ENCODE assay signal across 17 cellular contexts in genomic region chr11:72389116-72389515, GRCh38. TPM values are rescaled to one million over a fixed set of nuclear protein-coding genes. Genes with fewer than 3 reads are reported as not detected.
DNase-seq lines count a peak whose midpoint lies in the region; ATAC-seq and TF ChIP-seq lines count a peak whose summit lies in the region.
"Had no signal": no experiment of that assay in that cellular context is flagged by ENCODE, and none has a peak within 500 bp of the region (broad histone marks: within the 10 kb centered on the region; RNA-seq: fewer than 3 reads in every experiment).

No MANE protein-coding gene starts in this region.

- TF ChIP-seq EP300 in esophagus muscularis mucosa (IDR thresholded peaks at IDR 0.05) = no peak

- peaks cover 15% of the 10 kb centered on the region for H3K4me1 Mint-ChIP-seq in activated T-helper 17 cell treated with anti-CD3 and anti-CD28 coated beads, Interleukin-2, amount 50 U/mL, for 72 hours

- peaks cover 5 to 14% of the 10 kb centered on the region in 2 donors for H3K36me3 Mint-ChIP-seq in activated naive CD4-positive, alpha-beta T cell treated with anti-CD3 and anti-CD28 coated beads, Interleukin-2, amount 50 U/mL, for 72 hours
- H3K36me3 Mint-ChIP-seq in activated T-helper 17 cell treated with anti-CD3 and anti-CD28 coated beads, Interleukin-2, amount 50 U/mL, for 72 hours (ENCODE audit: low read depth) = no peaks in the 10 kb centered on the region

- peaks cover 0 to 5% of the 10 kb centered on the region in 2 donors for H3K9me3 Mint-ChIP-seq in activated naive CD4-positive, alpha-beta T cell treated with anti-CD3 and anti-CD28 coated beads, Interleukin-2, amount 50 U/mL, for 72 hours
- peaks cover 5% of the 10 kb centered on the region for H3K9me3 Mint-ChIP-seq in activated T-helper 17 cell treated with anti-CD3 and anti-CD28 coated beads, Interleukin-2, amount 50 U/mL, for 72 hours
- H3K9me3 Mint-ChIP-seq: HFFc6 had no signal

- no peak overlapping the region for H3K4me3 ChIP-seq in esophagus muscularis mucosa
- H3K4me3 ChIP-seq: BLaER1 had no signal

- no peaks in the 10 kb centered on the region for H3K4me1 ChIP-seq in esophagus muscularis mucosa

- H3K27ac ChIP-seq in esophagus muscularis mucosa (replicated peaks in 1 of 4) = no peak overlapping the region
- H3K27ac ChIP-seq: BLaER1 had no signal

- no peak for TF ChIP-seq CTCF in esophagus muscularis mucosa (IDR thresholded peaks at IDR 0.05)

- H3K27me3 ChIP-seq in esophagus muscularis mucosa = no peaks in the 10 kb centered on the region
- H3K27me3 ChIP-seq: BLaER1 had no signal

- no peaks in the 10 kb centered on the region for H3K27me3 Mint-ChIP-seq in activated T-helper 17 cell treated with anti-CD3 and anti-CD28 coated beads, Interleukin-2, amount 50 U/mL, for 72 hours
- H3K27me3 Mint-ChIP-seq: CD4-positive, alpha-beta T cell had no signal

- TF ChIP-seq POLR2A in esophagus muscularis mucosa (IDR thresholded peaks at IDR 0.05; ENCODE audit: low read depth) = no peak

- whole genome bisulfite sequencing in esophagus muscularis mucosa = 92% methylated on average over 1 of the region's 1 CpG

- H3K36me3 ChIP-seq in esophagus muscularis mucosa = peaks cover 0 to 4% (median 0%) of the 10 kb centered on the region in 4 donors

- peak overlapping the region in 1 of 2 donors; percentile 19 for H3K27ac Mint-ChIP-seq in activated naive CD4-positive, alpha-beta T cell treated with anti-CD3 and anti-CD28 coated beads, Interleukin-2, amount 50 U/mL, for 72 hours
- no peak overlapping the region for H3K27ac Mint-ChIP-seq in activated T-helper 17 cell treated with anti-CD3 and anti-CD28 coated beads, Interleukin-2, amount 50 U/mL, for 72 hours
- H3K27ac Mint-ChIP-seq: CD4-positive, alpha-beta T cell; HFFc6 had no signal

- H3K9me3 ChIP-seq in esophagus muscularis mucosa = peaks cover 0 to 4% (median 0%) of the 10 kb centered on the region in 4 donors

- intact Hi-C loops in esophagus muscularis mucosa (cut with DNase I) = no loop called here

- H3K4me3 Mint-ChIP-seq in activated T-helper 17 cell treated with anti-CD3 and anti-CD28 coated beads, Interleukin-2, amount 50 U/mL, for 72 hours = no peak overlapping the region
- H3K4me3 Mint-ChIP-seq: CD4-positive, alpha-beta T cell; HFFc6 had no signal

- no peak for DNase-seq in activated naive CD4-positive, alpha-beta T cell treated with anti-CD3 and anti-CD28 coated beads, Interleukin-2, amount 50 U/mL, for 72 hours (ENCODE audit: low spot score in 2 of 2)
- DNase-seq in activated naive CD4-positive, alpha-beta T cell treated with anti-CD3 and anti-CD28 coated beads, Interleukin-2, amount 50 U/mL, for 16 hours = no peak
- DNase-seq in CD1c-positive myeloid dendritic cell (ENCODE audit: extremely low spot score) (peak; percentile 33), esophagus muscularis mucosa (ENCODE audit: extremely low spot score) (peak; percentile 55), SKM-1 (lab: John Stamatoyannopoulos, UW; ENCODE audit: unreplicated experiment) (no peak)
- no peak for DNase-seq in stimulated activated CD4-positive, alpha-beta T cell treated with anti-CD3 and anti-CD28 coated beads, Interleukin-4, amount 100 ng/mL, for 1 hour
- DNase-seq: 8988T; AML-193; Calu3; CD4-positive, alpha-beta T cell; DMS79; HCEC 1CT; HFFc6 had no signal

- peak; percentile 51 to 62 for ATAC-seq in activated naive CD4-positive, alpha-beta T cell treated with anti-CD3 and anti-CD28 coated beads, Interleukin-2, amount 50 U/mL, for 72 hours
- peak; percentile 23 for ATAC-seq in activated T-helper 17 cell treated with anti-CD3 and anti-CD28 coated beads, Interleukin-2, amount 50 U/mL, for 72 hours (replicated peaks)
- ATAC-seq in GM21717 (IDR thresholded peaks at IDR 0.05; ENCODE audit: unreplicated experiment) = no peak
- ATAC-seq: HepG2 had no signal

RNA-seq across cellular contexts. Expression of gene CLPB, which starts 45.2 kb away (rescaled TPM):
- total RNA-seq in activated naive CD4-positive, alpha-beta T cell treated with anti-CD3 and anti-CD28 coated beads, Interleukin-2, amount 50 U/mL, for 72 hours = 10 to 100 TPM; 40.0 to 58.4 TPM
- total RNA-seq in activated T-helper 17 cell treated with anti-CD3 and anti-CD28 coated beads, Interleukin-2, amount 50 U/mL, for 72 hours = 10 to 100 TPM; 33.7 to 43.8 TPM
- total RNA-seq in esophagus muscularis mucosa = 10 to 100 TPM; 15.4 to 23.2 (median 22.6) TPM

Comparison
In these comparisons a context has a peak if more than half of its experiments do, and no peak if none do; other contexts are left out.
1. DNase-seq: peak in CD1c-positive myeloid dendritic cell (single experiment) and esophagus muscularis mucosa (single experiment); none in activated naive CD4-positive, alpha-beta T cell treated with anti-CD3 and anti-CD28 coated beads, Interleukin-2, amount 50 U/mL, for 72 hours (0 of 2), activated naive CD4-positive, alpha-beta T cell treated with anti-CD3 and anti-CD28 coated beads, Interleukin-2, amount 50 U/mL, for 16 hours (single experiment), stimulated activated CD4-positive, alpha-beta T cell treated with anti-CD3 and anti-CD28 coated beads, Interleukin-4, amount 100 ng/mL, for 1 hour (single experiment) and SKM-1 (single experiment).